ENCODE assay signal across 8 cellular contexts in genomic region chr2:45935791-45936622, GRCh38.
A peak's percentile ranks its signal among the peaks of the same experiment; 100 is the strongest.
DNase-seq lines count a peak whose midpoint lies in the region; ATAC-seq and TF ChIP-seq lines count a peak whose summit lies in the region.

No MANE protein-coding gene starts in this region.

- intact Hi-C loops in ascending aorta (cut with DNase I) (loop anchor here (1.0 to 5.0 kb wide), 4 partner anchors 113 to 914 kb away; no protein-coding TSS in a partner anchor), right cardiac atrium (cut with DNase I) (loop anchor here (2.0 to 10.0 kb wide), 8 partner anchors 51 to 294 kb away; no protein-coding TSS in a partner anchor)

- peaks cover 0 to 99% (median 76%) of the 10 kb centered on the region in 11 experiments; a peak in 15 of 22 replicates for H4K20me1 ChIP-seq in BLaER1 treated with 17β-estradiol and CSF1 and Interleukin-3, amounts not matched to agents 10 nM and 100 nM

- ATAC-seq in GM21529 (IDR thresholded peaks at IDR 0.05; ENCODE audit: unreplicated experiment) (peak; percentile 73), right cardiac atrium (peak; percentile 91 to 96)

- peak overlapping the region in 6 of 11 experiments; percentile 12 to 56 (median 23); a peak in 8 of 22 replicates for H3K27ac ChIP-seq in BLaER1 treated with 17β-estradiol and CSF1 and Interleukin-3, amounts not matched to agents 10 nM and 100 nM
- no peak overlapping the region for H3K27ac ChIP-seq in ascending aorta
- H3K27ac ChIP-seq in right cardiac atrium (ENCODE audit: low read length) = peak overlapping the region; percentile 40

- 36% methylated on average over 13 of the region's 13 CpGs for WGBS in right cardiac atrium

- DNase-seq in NCI-H1092 treated with DMSO at 0.1 percent for 48 hours (lab: John Stamatoyannopoulos, UW) (peak; percentile 62), SK-MEL-5 (ENCODE audit: low read depth, low spot score) (peak; percentile 95), ascending aorta (ENCODE audit: low spot score in 2 of 2) (peak; percentile 89 to 98), right cardiac atrium (peak; percentile 95 to 97 (median 95)), renal cortical epithelial cell (ENCODE audit: low read depth) (peak; percentile 98), GF-D8 (lab: John Stamatoyannopoulos, UW) (no peak)

- H3K4me2 ChIP-seq in BLaER1 treated with 17β-estradiol and CSF1 and Interleukin-3, amounts not matched to agents 10 nM and 100 nM = peak overlapping the region; percentile 16 to 74 (median 54)

- H3K9ac ChIP-seq in BLaER1 treated with 17β-estradiol and CSF1 and Interleukin-3, amounts not matched to agents 10 nM and 100 nM = peak overlapping the region in 4 of 11 experiments; percentile 25 to 34 (median 28); a peak in 3 of 22 replicates

- H3K4me3 ChIP-seq in BLaER1 treated with 17β-estradiol and CSF1 and Interleukin-3, amounts not matched to agents 10 nM and 100 nM = no peak overlapping the region
- H3K4me3 ChIP-seq in ascending aorta (no peak overlapping the region), right cardiac atrium (ENCODE audit: low read length) (no peak overlapping the region)

- H3K27me3 ChIP-seq in BLaER1 treated with 17β-estradiol and CSF1 and Interleukin-3, amounts not matched to agents 10 nM and 100 nM = no peaks in the 10 kb centered on the region
- no peaks in the 10 kb centered on the region for H3K27me3 ChIP-seq in ascending aorta
- H3K27me3 ChIP-seq in right cardiac atrium (ENCODE audit: control insufficient read depth, insufficient read depth) = no peaks in the 10 kb centered on the region

- H3K36me3 ChIP-seq in BLaER1 treated with 17β-estradiol and CSF1 and Interleukin-3, amounts not matched to agents 10 nM and 100 nM = peaks cover 0 to 56% (median 40%) of the 10 kb centered on the region in 11 experiments; a peak in 15 of 22 replicates
- no peaks in the 10 kb centered on the region for H3K36me3 ChIP-seq in ascending aorta

- peak; percentile 67 to 83 (median 77) for TF ChIP-seq CTCF in ascending aorta (IDR thresholded peaks at IDR 0.05)

- H3K9me3 ChIP-seq in BLaER1 treated with 17β-estradiol and CSF1 and Interleukin-3, amounts not matched to agents 10 nM and 100 nM (replicated peaks in 1 of 11) = no peaks in the 10 kb centered on the region; a peak in 1 of 22 replicates
- no peaks in the 10 kb centered on the region for H3K9me3 ChIP-seq in ascending aorta
- H3K9me3 ChIP-seq in right cardiac atrium (ENCODE audit: control insufficient read depth, low read length) = no peaks in the 10 kb centered on the region

- in situ Hi-C loops in SK-MEL-5 (cut with HindIII; ENCODE audit: low pct_unique_long_range_greater_than_20kb, low sequenced_read_pairs) = no loop called here

- H3K4me1 ChIP-seq in BLaER1 treated with 17β-estradiol and CSF1 and Interleukin-3, amounts not matched to agents 10 nM and 100 nM = peaks cover 6 to 36% (median 26%) of the 10 kb centered on the region in 10 experiments; a peak in 18 of 20 replicates
- H3K4me1 ChIP-seq in ascending aorta (peaks cover 4 to 10% of the 10 kb centered on the region in 2 donors), right cardiac atrium (ENCODE audit: control insufficient read depth, insufficient read depth, low read length) (peaks cover 5% of the 10 kb centered on the region)

Comparison
In these comparisons a context has a peak if more than half of its experiments do, and no peak if none do; other contexts are left out.
1. H3K27ac ChIP-seq: peak in BLaER1 treated with 17β-estradiol and CSF1 and Interleukin-3, amounts not matched to agents 10 nM and 100 nM (6 of 11) and right cardiac atrium (single experiment); none in ascending aorta (0 of 2).